8 cellular contexts compared by ENCODE assay signal in the genomic region with DNA sequence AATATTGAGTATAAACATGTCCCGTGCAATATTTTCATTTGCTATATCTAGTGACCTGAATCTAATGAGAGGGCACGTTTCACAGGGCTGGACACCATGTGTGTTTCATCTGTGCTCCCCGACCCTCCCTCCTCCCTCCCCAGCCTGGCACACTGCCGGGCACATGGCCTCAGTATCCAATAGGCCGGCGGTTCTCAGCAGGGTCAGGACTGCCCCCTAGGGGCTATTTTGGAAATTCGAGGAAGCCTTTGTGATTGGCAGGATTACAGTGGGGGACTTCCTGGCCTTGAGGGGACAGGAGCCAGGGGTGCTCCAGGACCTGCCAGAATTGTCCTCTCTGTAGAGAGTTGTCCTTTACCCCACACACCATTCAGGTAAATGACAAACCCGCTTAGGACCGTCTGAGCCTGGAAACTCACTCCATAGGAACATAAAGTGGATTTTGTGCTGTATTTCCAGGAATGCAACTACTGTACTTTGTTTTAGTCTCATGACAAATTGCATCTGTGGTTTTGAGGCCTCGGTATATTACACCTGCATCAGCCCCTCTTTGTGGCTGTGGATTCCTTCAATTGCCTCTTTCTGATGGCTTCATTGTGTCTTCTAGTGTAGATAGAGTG.
DNase-seq lines count a peak whose midpoint lies in the region; ATAC-seq and TF ChIP-seq lines count a peak whose summit lies in the region.

No MANE protein-coding gene starts in this region.

- H3K27ac ChIP-seq in colonic mucosa, result no peak overlapping the region

- H3K9ac ChIP-seq in colonic mucosa (ENCODE audit: low read depth in 2 of 2, low read length in 2 of 2), result no peak overlapping the region

- TF ChIP-seq CTCF in GM13977 (IDR thresholded peaks at IDR 0.05; ENCODE audit: extremely low read depth, insufficient read depth, missing control alignments) (peak; percentile 63), colonic mucosa (IDR thresholded peaks at IDR 0.05) (peak; percentile 33)

- intact Hi-C loops in colonic mucosa (cut with DNase I), result loop anchor here (5.0 kb wide), 1 partner anchor 167 kb away; no protein-coding TSS in a partner anchor

- DNase-seq in AG08396 (ENCODE audit: low spot score) (peak; percentile 61), GM13977 (ENCODE audit: low spot score) (peak; percentile 68), NOMO-1 (lab: John Stamatoyannopoulos, UW; ENCODE audit: unreplicated experiment in 2 of 2) (peak; percentile 7 to 20), colonic mucosa (peak; percentile 39), myocyte (ENCODE audit: low read depth) (peak; percentile 53), NCI-H748 treated with DMSO at 0.1 percent for 48 hours (lab: John Stamatoyannopoulos, UW) (no peak)

- H3K4me1 ChIP-seq in colonic mucosa, result no peaks in the 10 kb centered on the region

- ATAC-seq in HG03159 (IDR thresholded peaks at IDR 0.05; ENCODE audit: unreplicated experiment) (no peak), GM18519 (IDR thresholded peaks at IDR 0.05; ENCODE audit: low FRiP score, unreplicated experiment) (no peak)

- in situ Hi-C loops in GM13977 (cut with MboI; ENCODE audit: low pct_unique_long_range_greater_than_20kb, low sequenced_read_pairs, unreplicated experiment), result loop anchor here (10.0 kb wide), 1 partner anchor 85 kb away; no protein-coding TSS in a partner anchor

- no peaks in the 10 kb centered on the region for H3K27me3 ChIP-seq in colonic mucosa

- H3K4me3 ChIP-seq in colonic mucosa, result no peak overlapping the region

- H3K36me3 ChIP-seq in colonic mucosa, result no peaks in the 10 kb centered on the region

- no peaks in the 10 kb centered on the region for H3K9me3 ChIP-seq in colonic mucosa
